1 cellular context compared by ENCODE assay signal in the genomic region with DNA sequence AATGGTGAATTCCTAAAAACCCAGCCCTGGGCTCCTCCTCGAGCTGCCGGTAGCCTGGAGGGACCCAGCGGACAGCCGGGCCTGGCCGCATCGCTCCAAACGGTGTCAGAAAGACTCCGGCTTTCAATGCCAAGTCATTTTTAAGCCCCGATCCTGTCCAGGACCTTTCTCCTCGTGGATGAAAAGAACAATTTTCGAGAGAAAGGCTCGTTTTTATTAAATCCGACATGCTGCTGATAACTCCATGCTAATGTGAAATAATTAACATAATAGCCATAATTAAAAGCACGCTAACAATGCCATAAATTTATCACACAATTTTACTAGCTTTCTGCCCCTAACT.
TF ChIP-seq lines count a peak whose summit lies in the region.

No MANE protein-coding gene starts in this region.

TF ChIP-seq in HepG2, 621 proteins besides CTCF, POLR2A, EP300 and RAD21:
- TF ChIP-seq, protein P1, sequence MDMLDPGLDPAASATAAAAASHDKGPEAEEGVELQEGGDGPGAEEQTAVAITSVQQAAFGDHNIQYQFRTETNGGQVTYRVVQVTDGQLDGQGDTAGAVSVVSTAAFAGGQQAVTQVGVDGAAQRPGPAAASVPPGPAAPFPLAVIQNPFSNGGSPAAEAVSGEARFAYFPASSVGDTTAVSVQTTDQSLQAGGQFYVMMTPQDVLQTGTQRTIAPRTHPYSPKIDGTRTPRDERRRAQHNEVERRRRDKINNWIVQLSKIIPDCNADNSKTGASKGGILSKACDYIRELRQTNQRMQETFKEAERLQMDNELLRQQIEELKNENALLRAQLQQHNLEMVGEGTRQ (IDR thresholded peaks at IDR 0.05; ENCODE audit: low read depth, low read length), result no peak
- TF ChIP-seq, protein P1 (CRISPR knock-in tag; IDR thresholded peaks at IDR 0.05; ENCODE audit: borderline replicate concordance), result no peak
- TF ChIP-seq ZFP82 (CRISPR knock-in tag; IDR thresholded peaks at IDR 0.05; ENCODE audit: borderline replicate concordance), result no peak
- peak; percentile 90 for TF ChIP-seq EZH2 (conservative IDR thresholded peaks at IDR 0.05; ENCODE audit: low read depth, low read length)
